7 cellular contexts compared by ENCODE assay signal in genomic region chr3:16883057-16883725, GRCh38. TPM values are rescaled to one million over a fixed set of nuclear protein-coding genes. Genes with fewer than 3 reads are reported as not detected.
DNase-seq lines count a peak whose midpoint lies in the region; TF ChIP-seq lines count a peak whose summit lies in the region.

No MANE protein-coding gene starts in this region.

- H3K9me3 ChIP-seq in iPS-18c (ENCODE audit: control insufficient read depth, insufficient read depth, low read length) (peaks cover 2% of the 10 kb centered on the region), spleen (no peaks in the 10 kb centered on the region), colonic mucosa (no peaks in the 10 kb centered on the region)

- peak overlapping the region in 7 of 8 donors; percentile 43 to 99 (median 97) for H3K27ac ChIP-seq in spleen
- no peak overlapping the region for H3K27ac ChIP-seq in colonic mucosa

- TF ChIP-seq POLR2A in spleen (IDR thresholded peaks at IDR 0.05), result no peak

- intact Hi-C loops in spleen (cut with DNase I; ENCODE audit: low total_unique reads) (loop anchor here (10.0 kb wide), 1 partner anchor 152 kb away; no protein-coding TSS in a partner anchor), colonic mucosa (cut with DNase I) (loop anchor here (5.0 kb wide), 1 partner anchor 149 kb away; no protein-coding TSS in a partner anchor)

- WGBS in spleen, 5 donors, result 81 to 87% (median 82%) methylated on average over 23 of the region's 23 CpGs

- TF ChIP-seq CTCF in spleen (IDR thresholded peaks at IDR 0.05 in 8 of 11, conservative IDR thresholded peaks at IDR 0.05 in 3 of 11) (no peak), colonic mucosa (IDR thresholded peaks at IDR 0.05) (no peak)

- H3K4me1 Mint-ChIP-seq in activated naive CD8-positive, alpha-beta T cell treated with anti-CD3 and anti-CD28 coated beads for 36 hours, result peaks cover 17% of the 10 kb centered on the region

- H3K27ac Mint-ChIP-seq in activated naive CD8-positive, alpha-beta T cell treated with anti-CD3 and anti-CD28 coated beads for 36 hours, result peak overlapping the region; percentile 60

- H3K4me1 ChIP-seq in spleen, result peaks cover 16 to 39% (median 28%) of the 10 kb centered on the region in 6 donors
- no peaks in the 10 kb centered on the region for H3K4me1 ChIP-seq in colonic mucosa

- H3K36me3 ChIP-seq in H7 (replicated peaks; ENCODE audit: control insufficient read depth, insufficient read depth, low read length) (no peaks in the 10 kb centered on the region), spleen (no peaks in the 10 kb centered on the region), colonic mucosa (no peaks in the 10 kb centered on the region)

- H3K4me3 Mint-ChIP-seq in activated naive CD8-positive, alpha-beta T cell treated with anti-CD3 and anti-CD28 coated beads for 36 hours, result peak overlapping the region; percentile 58

- H3K36me3 Mint-ChIP-seq in activated naive CD8-positive, alpha-beta T cell treated with anti-CD3 and anti-CD28 coated beads for 36 hours, result no peaks in the 10 kb centered on the region

- H3K27me3 ChIP-seq in H7 (ENCODE audit: control insufficient read depth, insufficient read depth, low read length), result peaks cover 58% of the 10 kb centered on the region
- H3K27me3 ChIP-seq in spleen (replicated peaks in 1 of 7), result no peaks in the 10 kb centered on the region
- H3K27me3 ChIP-seq in colonic mucosa, result no peaks in the 10 kb centered on the region

- no peaks in the 10 kb centered on the region for H3K9me3 Mint-ChIP-seq in activated naive CD8-positive, alpha-beta T cell treated with anti-CD3 and anti-CD28 coated beads for 36 hours

- no peak overlapping the region for H3K4me3 ChIP-seq in H7 (ENCODE audit: insufficient read depth, low read depth, low read length)
- H3K4me3 ChIP-seq in iPS-18c (ENCODE audit: insufficient read depth, low read depth, low read length), result peak overlapping the region; percentile 72; the same call in 1 of the 2 replicates
- H3K4me3 ChIP-seq in spleen, result peak overlapping the region in 1 of 8 donors; percentile 79
- no peak overlapping the region for H3K4me3 ChIP-seq in colonic mucosa

- DNase-seq in H7, result peak; percentile 70
- DNase-seq in activated naive CD8-positive, alpha-beta T cell treated with anti-CD3 and anti-CD28 coated beads for 36 hours, result no peak
- DNase-seq in spleen, result peak; percentile 79
- DNase-seq in colonic mucosa, result no peak
- no peak for DNase-seq in NCI-H524 treated with DMSO at 0.1 percent for 48 hours (lab: John Stamatoyannopoulos, UW)
- DNase-seq in amygdala (lab: John Stamatoyannopoulos, UW), result no peak

- H3K9ac ChIP-seq in colonic mucosa (ENCODE audit: low read depth in 2 of 2, low read length in 2 of 2), result no peak overlapping the region

- no peaks in the 10 kb centered on the region for H3K27me3 Mint-ChIP-seq in activated naive CD8-positive, alpha-beta T cell treated with anti-CD3 and anti-CD28 coated beads for 36 hours

RNA-seq across cellular contexts. Expression of gene PLCL2, which starts 1.6 kb away (rescaled TPM):
- 1.9 and 3.3 TPM in 2 replicates for total RNA-seq in H7 (2014; rRNA removed; shearing (Covaris generic))
- 10 to 100 TPM; 19.1 to 19.6 TPM for total RNA-seq in activated naive CD8-positive, alpha-beta T cell treated with anti-CD3 and anti-CD28 coated beads for 36 hours
- 10 to 100 TPM; 41.0 to 60.4 (median 48.0) TPM for total RNA-seq in spleen
- polyA plus RNA-seq in spleen, result 1 to 10 TPM; 6.9 to 9.6 (median 7.3) TPM
- 10 to 100 TPM; 12.3 to 15.0 TPM for total RNA-seq in colonic mucosa

Comparison
In these comparisons a context has a peak if more than half of its experiments do, and no peak if none do; other contexts are left out.
1. DNase-seq: peak in H7 (single experiment) and spleen (single experiment); none in activated naive CD8-positive, alpha-beta T cell treated with anti-CD3 and anti-CD28 coated beads for 36 hours (single experiment), colonic mucosa (single experiment), NCI-H524 treated with DMSO at 0.1 percent for 48 hours (single experiment) and amygdala (0 of 56).